Comparison of ENCODE assay signal across 7 cellular contexts in genomic region chr6:154928325-154928922, GRCh38.
DNase-seq lines count a peak whose midpoint lies in the region; ATAC-seq and TF ChIP-seq lines count a peak whose summit lies in the region.

No MANE protein-coding gene starts in this region.

- peaks cover 19% of the 10 kb centered on the region for H3K4me1 Mint-ChIP-seq in activated CD4-positive, alpha-beta T cell treated with anti-CD3 and anti-CD28 coated beads, Interleukin-2, amount 10 ng/mL, durations not matched to agents 24 days and 14 days

- H3K9me3 Mint-ChIP-seq in activated CD4-positive, alpha-beta T cell treated with anti-CD3 and anti-CD28 coated beads, Interleukin-2, amount 10 ng/mL, durations not matched to agents 24 days and 14 days: no peaks in the 10 kb centered on the region

- 0% methylated on average over 3 of the region's 5 CpGs for WGBS in mesenchymal stem cell

- H2BK5ac ChIP-seq in mesenchymal stem cell (ENCODE audit: low read depth, low read length, poor library complexity, severe bottlenecking): no peak overlapping the region

- H3K9ac ChIP-seq in mesenchymal stem cell (ENCODE audit: low read length): no peak overlapping the region

- H2AK5ac ChIP-seq in mesenchymal stem cell (ENCODE audit: low read length, severe bottlenecking): no peak overlapping the region

- H3K4ac ChIP-seq in mesenchymal stem cell (ENCODE audit: low read depth in 1 of 2, low read length in 2 of 2): no peak overlapping the region

- peaks cover 6% of the 10 kb centered on the region for H3K79me1 ChIP-seq in mesenchymal stem cell (replicated peaks; ENCODE audit: low read length, poor library complexity, severe bottlenecking)

- H2BK15ac ChIP-seq in mesenchymal stem cell (ENCODE audit: low read depth, poor library complexity, severe bottlenecking): no peak overlapping the region

- no peak overlapping the region for H2BK12ac ChIP-seq in mesenchymal stem cell (ENCODE audit: low read length in 2 of 2)

- H3K4me1 ChIP-seq in mesenchymal stem cell (ENCODE audit: control insufficient read depth, insufficient read depth, low read depth, low read length): peaks cover 5% of the 10 kb centered on the region

- H3K36me3 Mint-ChIP-seq in activated CD4-positive, alpha-beta T cell treated with anti-CD3 and anti-CD28 coated beads, Interleukin-2, amount 10 ng/mL, durations not matched to agents 24 days and 14 days (ENCODE audit: low read depth): no peaks in the 10 kb centered on the region

- no peak overlapping the region for H3K27ac ChIP-seq in mesenchymal stem cell (ENCODE audit: low read length, poor library complexity, severe bottlenecking)

- H3K27me3 ChIP-seq in mesenchymal stem cell (ENCODE audit: control insufficient read depth in 1 of 2, insufficient read depth in 1 of 2, low read length in 2 of 2): no peaks in the 10 kb centered on the region

- no peak overlapping the region for H2AFZ ChIP-seq in mesenchymal stem cell (ENCODE audit: low read depth, low read length)

- no peak overlapping the region for H3K4me3 ChIP-seq in mesenchymal stem cell (ENCODE audit: insufficient read depth in 1 of 2, low read depth in 1 of 2, low read length in 2 of 2)

- no peak overlapping the region for H3K4me3 Mint-ChIP-seq in activated CD4-positive, alpha-beta T cell treated with anti-CD3 and anti-CD28 coated beads, Interleukin-2, amount 10 ng/mL, durations not matched to agents 24 days and 14 days

- no peak overlapping the region for H3K18ac ChIP-seq in mesenchymal stem cell (ENCODE audit: low read depth in 1 of 2, low read length in 2 of 2)

- H3K27me3 Mint-ChIP-seq in activated CD4-positive, alpha-beta T cell treated with anti-CD3 and anti-CD28 coated beads, Interleukin-2, amount 10 ng/mL, durations not matched to agents 24 days and 14 days: no peaks in the 10 kb centered on the region

- DNase-seq in NCI-H460 (ENCODE audit: extremely low read depth, low read depth) (peak; percentile 43), dermis microvascular lymphatic vessel endothelial cell (ENCODE audit: low read depth in 2 of 2) (peak; percentile 62 to 78), mesenchymal stem cell (peak; percentile 67)
- DNase-seq in activated CD4-positive, alpha-beta T cell treated with anti-CD3 and anti-CD28 coated beads, Interleukin-2, amount 10 ng/mL, durations not matched to agents 24 days and 14 days: peak; percentile 90
- DNase-seq in stimulated activated CD8-positive, alpha-beta memory T cell treated with anti-CD3 and anti-CD28 coated beads, Interleukin-7, amount 100 ng/mL, for 24 hours (ENCODE audit: low read depth): peak; percentile 45

- H3K4me2 ChIP-seq in mesenchymal stem cell (ENCODE audit: low read length, poor library complexity, severe bottlenecking): no peak overlapping the region

- no peak overlapping the region for H4K91ac ChIP-seq in mesenchymal stem cell (ENCODE audit: low read length)

- no peak overlapping the region for H3K23ac ChIP-seq in mesenchymal stem cell (ENCODE audit: low read length in 2 of 2)

- ATAC-seq in HG03159 (IDR thresholded peaks at IDR 0.05; ENCODE audit: unreplicated experiment): peak; percentile 61

- peak overlapping the region; percentile 12 for H3K27ac Mint-ChIP-seq in activated CD4-positive, alpha-beta T cell treated with anti-CD3 and anti-CD28 coated beads, Interleukin-2, amount 10 ng/mL, durations not matched to agents 24 days and 14 days

- no peaks in the 10 kb centered on the region for H3K36me3 ChIP-seq in mesenchymal stem cell (ENCODE audit: control insufficient read depth in 1 of 2, insufficient read depth in 2 of 2, low read depth in 1 of 2, low read length in 2 of 2)

- no peak overlapping the region for H2BK120ac ChIP-seq in mesenchymal stem cell (ENCODE audit: low read depth, low read length)

- TF ChIP-seq CTCF in GM12874 (IDR thresholded peaks at IDR 0.05; ENCODE audit: insufficient read depth, low read depth, low read length): peak; percentile 64

- intact Hi-C loops in activated CD4-positive, alpha-beta T cell treated with anti-CD3 and anti-CD28 coated beads, Interleukin-2, amount 10 ng/mL, durations not matched to agents 24 days and 14 days (cut with micrococcal nuclease): loop anchor here (1.0 kb wide), 5 partner anchors 202 to 340 kb away; no protein-coding TSS in a partner anchor

- H3K14ac ChIP-seq in mesenchymal stem cell (ENCODE audit: low read length in 2 of 2): no peak overlapping the region

- no peak overlapping the region for H4K8ac ChIP-seq in mesenchymal stem cell (ENCODE audit: low read length)

- H3K9me3 ChIP-seq in mesenchymal stem cell (ENCODE audit: control insufficient read depth, low read length): no peaks in the 10 kb centered on the region
